Comparison of ENCODE assay signal across 11 cellular contexts in the genomic region with DNA sequence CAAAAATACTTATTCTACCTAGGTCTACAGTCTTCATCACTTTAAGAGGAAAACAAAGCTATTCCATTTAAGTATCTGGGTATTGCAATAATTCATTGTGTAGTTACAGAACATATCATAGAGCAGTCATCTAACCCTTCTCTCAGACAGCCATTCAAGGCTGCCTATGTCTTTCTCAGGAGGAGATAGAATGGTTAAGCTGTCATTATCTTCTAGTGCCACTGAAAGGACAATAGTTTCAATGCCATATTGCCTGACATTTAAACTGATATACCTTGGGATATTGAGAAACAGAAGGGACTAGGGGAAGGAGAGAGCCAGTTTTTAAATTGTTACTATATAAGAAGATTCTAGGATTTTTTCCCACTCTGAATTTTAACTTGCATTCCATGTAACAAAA.
"Had no signal": no experiment of that assay in that cellular context is flagged by ENCODE, and none has a peak within 500 bp of the region (broad histone marks: within the 10 kb centered on the region; RNA-seq: fewer than 3 reads in every experiment).

No MANE protein-coding gene starts in this region.

- H3K36me3 ChIP-seq: HAP-1 had no signal

- FAIRE-seq: H1, H54 had no signal

- H3K27ac ChIP-seq: GM23248 had no signal

- H3K9me3 Mint-ChIP-seq: GM23338, H9 had no signal

- H3K4me2 ChIP-seq: GM23338 had no signal

- H2AFZ ChIP-seq: GM23248, GM23338 had no signal

- H3K4me3 ChIP-seq: GM23248, GM23338, HAP-1 had no signal

- DNase-seq: GM23248, GOT3, H7, H9, HCEC 1CT, HFFc6 had no signal

- ATAC-seq: GM23338, HCT116 had no signal

- H3K9ac ChIP-seq: GM23248 had no signal

- H3K4me1 Mint-ChIP-seq: H9 had no signal

- H3K4me3 Mint-ChIP-seq: GM23338, H9, HFFc6 had no signal

- H3K4me1 ChIP-seq: HAP-1 had no signal

- H3K9me3 ChIP-seq: HAP-1 had no signal

- H3K27ac Mint-ChIP-seq: GM23338, HFFc6 had no signal
